39 cellular contexts compared by ENCODE assay signal in the genomic region with DNA sequence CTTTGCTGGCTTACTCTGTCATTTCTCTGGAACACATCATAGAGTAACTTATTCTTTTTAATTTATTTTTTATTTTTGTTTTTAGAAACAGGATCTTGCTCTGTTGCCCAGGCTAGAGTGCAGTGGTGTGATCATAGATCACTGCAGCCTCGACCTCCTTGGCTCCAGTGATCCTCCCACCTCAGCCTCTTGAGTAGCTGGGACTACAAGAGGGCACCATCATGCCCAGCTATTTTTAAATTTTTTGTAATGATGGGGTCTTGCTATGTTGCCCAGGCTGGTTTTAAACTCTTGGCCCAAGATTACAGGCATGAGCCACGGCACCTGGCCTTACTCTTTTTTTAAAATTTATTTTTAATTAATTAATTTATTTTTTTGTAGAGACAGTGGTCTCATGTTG. TPM values are rescaled to one million over a fixed set of nuclear protein-coding genes. Genes with fewer than 3 reads are reported as not detected.
"Had no signal": no experiment of that assay in that cellular context is flagged by ENCODE, and none has a peak within 500 bp of the region (broad histone marks: within the 10 kb centered on the region; RNA-seq: fewer than 3 reads in every experiment).

No MANE protein-coding gene starts in this region.

- DNase-seq: Karpas-422, Kasumi-1, MG63, MM.1S, MV-4-11, NCI-H1048, NCI-H1092, NCI-H1092 treated with DMSO at 0.1 percent for 48 hours, NCI-H1105, NCI-H1105 treated with DMSO at 0.1 percent for 48 hours, NCI-H1417, NCI-H1417 treated with DMSO at 0.1 percent for 48 hours, NCI-H1436, NCI-H1436 treated with DMSO at 0.1 percent for 48 hours, NCI-H146, NCI-H1694, NCI-H1694 treated with DMSO at 0.1 percent for 48 hours, NCI-H187, NCI-H187 treated with DMSO at 0.1 percent for 48 hours, NCI-H1930, NCI-H2029, NCI-H2029 treated with DMSO at 0.1 percent for 48 hours, NCI-H2081, NCI-H2081 treated with DMSO at 0.1 percent for 48 hours, NCI-H2107, NCI-H2171, NCI-H2171 treated with DMSO at 0.1 percent for 48 hours, NCI-H2227 treated with DMSO at 0.1 percent for 48 hours, NCI-H226, NCI-H345, NCI-H446, NCI-H446 treated with DMSO at 0.1 percent for 48 hours, NCI-H510A, NCI-H510A treated with DMSO at 0.1 percent for 48 hours, NCI-H524 had no signal

- H3K9me3 ChIP-seq: MG63 had no signal

- H3K27me3 ChIP-seq: MG63 had no signal

- H3K4me3 ChIP-seq: MG63 had no signal

- H3K36me3 ChIP-seq: MG63 had no signal

RNA-seq across cellular contexts. Expression of gene RD3L, which starts 32.2 kb away (rescaled TPM):
- total RNA-seq: LHCN-M2, M059J, MCF 10A, NCI-H460 had no signal

RNA-seq across cellular contexts. Expression of gene TDRD9, which starts 46.3 kb away (rescaled TPM):
- total RNA-seq: M059J, NCI-H460 had no signal
